In the genomic region with DNA sequence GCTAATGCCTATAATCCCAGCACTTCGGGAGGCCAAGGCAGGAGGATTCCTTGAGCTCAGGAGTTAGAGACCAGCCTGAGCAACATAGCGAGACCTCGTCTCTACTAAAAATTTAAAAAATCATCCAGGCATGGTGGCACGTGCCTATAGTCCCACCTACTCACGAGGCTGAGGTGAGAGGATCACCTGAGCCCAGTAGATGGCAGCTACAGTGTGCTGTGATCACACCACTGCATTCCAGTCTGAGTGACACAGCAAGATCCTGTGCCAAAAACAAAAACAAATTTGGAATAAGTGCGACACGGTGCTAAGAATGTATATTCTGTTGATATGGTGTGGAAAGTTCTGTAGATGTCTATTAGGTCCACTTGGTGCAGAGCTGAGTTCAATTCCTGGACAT, we compare ENCODE assay signal across 29 cellular contexts. TPM values are rescaled to one million over a fixed set of nuclear protein-coding genes. Genes with fewer than 3 reads are reported as not detected.
DNase-seq lines count a peak whose midpoint lies in the region; ATAC-seq, FAIRE-seq and TF ChIP-seq lines count a peak whose summit lies in the region.
"Had no signal": no experiment of that assay in that cellular context is flagged by ENCODE, and none has a peak within 500 bp of the region (broad histone marks: within the 10 kb centered on the region; RNA-seq: fewer than 3 reads in every experiment).

No MANE protein-coding gene starts in this region.

- 41% methylated on average over 7 of the region's 7 CpGs for WGBS in K562 (ENCODE audit: insufficient coverage, low coverage, missing lambda C conversion rate)

- TF ChIP-seq EP300 in Ishikawa (IDR thresholded peaks at IDR 0.05; ENCODE audit: borderline replicate concordance) (no peak), K562 (IDR thresholded peaks at IDR 0.05; ENCODE audit: low read length) (no peak)

- H3K27me3 ChIP-seq in K562 (ENCODE audit: control insufficient read depth in 2 of 2, insufficient read depth in 2 of 2, low read length in 2 of 2), result no peaks in the 10 kb centered on the region
- no peaks in the 10 kb centered on the region for H3K27me3 ChIP-seq in CD8-positive, alpha-beta memory T cell (ENCODE audit: insufficient read depth, low read length, poor library complexity, severe bottlenecking)
- H3K27me3 ChIP-seq: neutrophil, sigmoid colon, testis, uterus had no signal

- no peak overlapping the region for H3K4me2 ChIP-seq in K562 (ENCODE audit: insufficient read depth, low read length)

- H3K9me3 Mint-ChIP-seq in memory B cell, result no peaks in the 10 kb centered on the region
- no peaks in the 10 kb centered on the region for H3K9me3 Mint-ChIP-seq in CD8-positive, alpha-beta memory T cell
- H3K9me3 Mint-ChIP-seq: activated CD8-positive, alpha-beta T cell treated with anti-CD3 and anti-CD28 coated beads for 36 hours; stimulated activated memory B cell treated with anti-CD40 and anti-IgM and Interleukin-4, amounts not matched to agents 10 μg/mL and 1 μg/mL and 100 μg/mL, for 72 hours; T-helper 1 cell treated with Interleukin-12 subunit alpha and Interleukin-12 subunit beta and Interleukin-4 antibody, amounts not matched to agents 30 μg/mL and 1 μg/mL, for 36 hours had no signal

- POLR2A ChIA-PET in K562 (lab: Yijun Ruan, JAX), result interaction anchor here (0.6 to 2.7 kb wide), 3 partner anchors 11 to 12 kb away, joined by 4 to 10 read pairs (median 4); no protein-coding TSS in a partner anchor
- POLR2A ChIA-PET in CD8-positive, alpha-beta memory T cell (lab: Charles Lee), result no interaction called here

- ATAC-seq in K562 (peak; percentile 84), memory B cell (ENCODE audit: low read depth) (no peak)
- ATAC-seq: activated CD8-positive, alpha-beta T cell treated with anti-CD3 and anti-CD28 coated beads for 36 hours; stimulated activated memory B cell treated with anti-CD40 and anti-IgM and Interleukin-4, amounts not matched to agents 10 μg/mL and 1 μg/mL and 100 μg/mL, for 72 hours had no signal

- H3K9me3 ChIP-seq in K562 (replicated peaks; ENCODE audit: control insufficient read depth, insufficient read depth, low read depth, low read length), result no peaks in the 10 kb centered on the region
- H3K9me3 ChIP-seq in CD8-positive, alpha-beta memory T cell (ENCODE audit: low read length), result no peaks in the 10 kb centered on the region
- H3K9me3 ChIP-seq: neutrophil, sigmoid colon, testis, uterus had no signal

- no peak overlapping the region for H3K27ac ChIP-seq in K562 (ENCODE audit: extremely low read depth, low read depth, low read length)
- H3K27ac ChIP-seq in CD8-positive, alpha-beta memory T cell (ENCODE audit: low read depth, low read length), result no peak overlapping the region
- H3K27ac ChIP-seq: epithelial cell of prostate, neutrophil, sigmoid colon, testis, uterus had no signal

- peak overlapping the region; percentile 14 for H3K27ac Mint-ChIP-seq in memory B cell
- peak overlapping the region in 2 of 8 donors; percentile 1 to 75 for H3K27ac Mint-ChIP-seq in CD8-positive, alpha-beta memory T cell
- H3K27ac Mint-ChIP-seq: activated CD8-positive, alpha-beta T cell treated with anti-CD3 and anti-CD28 coated beads for 36 hours; brain; progenitor cell of endocrine pancreas; stimulated activated memory B cell treated with anti-CD40 and anti-IgM and Interleukin-4, amounts not matched to agents 10 μg/mL and 1 μg/mL and 100 μg/mL, for 72 hours; T-helper 1 cell treated with Interleukin-12 subunit alpha and Interleukin-12 subunit beta and Interleukin-4 antibody, amounts not matched to agents 30 μg/mL and 1 μg/mL, for 36 hours had no signal

- peaks cover 20% of the 10 kb centered on the region for H3K4me1 Mint-ChIP-seq in memory B cell
- H3K4me1 Mint-ChIP-seq in CD8-positive, alpha-beta memory T cell, result peaks cover 46 to 69% (median 64%) of the 10 kb centered on the region in 3 donors

- no peak overlapping the region for H3K4me3 ChIP-seq in K562
- no peak overlapping the region for H3K4me3 ChIP-seq in CD8-positive, alpha-beta memory T cell (ENCODE audit: low read length)
- H3K4me3 ChIP-seq: sigmoid colon, testis, uterus had no signal

- BruUV-seq in K562 (replicated peaks; lab: Mats Ljungman, UMichigan), result no TSS peak

- CTCF ChIA-PET in K562 (lab: Yijun Ruan, JAX; ENCODE audit: low intra/inter-chr PET ratio), result no interaction called here
- CTCF ChIA-PET in CD8-positive, alpha-beta memory T cell (lab: Charles Lee), result no interaction called here

- no peak overlapping the region for H3K9ac ChIP-seq in K562 (ENCODE audit: insufficient read depth in 1 of 2, low read depth in 2 of 2, low read length in 2 of 2)

- no peak for FAIRE-seq in K562 (lab: Jason Lieb, UNC)

- no peak overlapping the region for H3K4me3 Mint-ChIP-seq in memory B cell
- no peak overlapping the region for H3K4me3 Mint-ChIP-seq in CD8-positive, alpha-beta memory T cell
- H3K4me3 Mint-ChIP-seq: activated CD8-positive, alpha-beta T cell treated with anti-CD3 and anti-CD28 coated beads for 36 hours; brain; stimulated activated memory B cell treated with anti-CD40 and anti-IgM and Interleukin-4, amounts not matched to agents 10 μg/mL and 1 μg/mL and 100 μg/mL, for 72 hours; T-helper 1 cell treated with Interleukin-12 subunit alpha and Interleukin-12 subunit beta and Interleukin-4 antibody, amounts not matched to agents 30 μg/mL and 1 μg/mL, for 36 hours had no signal

- DNase-seq in ELF-1 (ENCODE audit: low read depth, low spot score) (peak; percentile 13), K562 (ENCODE audit: extremely low read depth in 1 of 4, low spot score in 3 of 4) (peak in 1 of 4 experiments; percentile 18), memory B cell (ENCODE audit: low spot score in 2 of 2) (no peak), hippocampal formation (lab: John Stamatoyannopoulos, UW) (no peak), CD1c-positive myeloid dendritic cell (ENCODE audit: extremely low spot score) (no peak)
- DNase-seq in CD8-positive, alpha-beta memory T cell, result no peak
- DNase-seq: activated CD4-positive, alpha-beta T cell treated with anti-CD3 and anti-CD28 coated beads for 1 hour; activated CD8-positive, alpha-beta T cell treated with anti-CD3 and anti-CD28 coated beads for 36 hours; C1 segment of cervical spinal cord; DMS 273 treated with DMSO at 0.1 percent for 48 hours; EL; glutamatergic neuron; H7; kidney glomerular epithelial cell; NCI-H1105; NCI-H2029; NCI-H2227 treated with DMSO at 0.1 percent for 48 hours; NCI-H69; sigmoid colon; stimulated activated CD4-positive, alpha-beta T cell treated with anti-CD3 and anti-CD28 coated beads, Interleukin-4, amount 100 ng/mL, for 4 hours; testis; uterus had no signal

- intact Hi-C loops in K562 (cut with micrococcal nuclease), result no loop called here

- H4K20me1 ChIP-seq in K562 (replicated peaks; ENCODE audit: control insufficient read depth, insufficient read depth, low read length), result 0 out of 2 replicates have a peak, but pooled peaks cover 6% of the 10 kb centered on the region

- peaks cover 11% of the 10 kb centered on the region for H3K36me3 Mint-ChIP-seq in memory B cell
- peaks cover 0 to 34% (median 3%) of the 10 kb centered on the region in 3 donors for H3K36me3 Mint-ChIP-seq in CD8-positive, alpha-beta memory T cell

- peaks cover 13% of the 10 kb centered on the region; the same call in 2 of the 3 replicates for H3K36me3 ChIP-seq in K562 (ENCODE audit: control insufficient read depth, insufficient read depth, low read length)
- H3K36me3 ChIP-seq in CD8-positive, alpha-beta memory T cell (ENCODE audit: insufficient read depth, low read length), result no peaks in the 10 kb centered on the region
- H3K36me3 ChIP-seq: sigmoid colon, uterus had no signal

- peak in 1 of 3 experiments; percentile 19; a peak in 1 of 6 replicates for TF ChIP-seq CTCF in K562 (IDR thresholded peaks at IDR 0.05 in 2 of 3, conservative IDR thresholded peaks at IDR 0.05 in 1 of 3; ENCODE audit: insufficient read depth in 2 of 3, low read depth in 1 of 3, low read length in 3 of 3)

- H3K27me3 Mint-ChIP-seq in memory B cell, result no peaks in the 10 kb centered on the region
- H3K27me3 Mint-ChIP-seq in CD8-positive, alpha-beta memory T cell, result no peaks in the 10 kb centered on the region
- H3K27me3 Mint-ChIP-seq: activated CD8-positive, alpha-beta T cell treated with anti-CD3 and anti-CD28 coated beads for 36 hours; brain; progenitor cell of endocrine pancreas; stimulated activated memory B cell treated with anti-CD40 and anti-IgM and Interleukin-4, amounts not matched to agents 10 μg/mL and 1 μg/mL and 100 μg/mL, for 72 hours had no signal

- H3K4me1 ChIP-seq in K562 (replicated peaks in 1 of 2; ENCODE audit: control insufficient read depth in 2 of 2, insufficient read depth in 2 of 2, low read length in 2 of 2), result peaks cover 0 to 7% of the 10 kb centered on the region in 2 experiments; a peak in 2 of 5 replicates
- peaks cover 10% of the 10 kb centered on the region for H3K4me1 ChIP-seq in CD8-positive, alpha-beta memory T cell (ENCODE audit: insufficient read depth, low read length)
- H3K4me1 ChIP-seq: testis, uterus had no signal

- peak; percentile 22; the same call in 1 of the 2 replicates for TF ChIP-seq RAD21 in Ishikawa (IDR thresholded peaks at IDR 0.05; ENCODE audit: low read depth)
- TF ChIP-seq RAD21 in K562 (CRISPR knock-in tag; conservative IDR thresholded peaks at IDR 0.05 in 1 of 2, IDR thresholded peaks at IDR 0.05 in 1 of 2), result no peak

- no peaks in the 10 kb centered on the region for H3K9me1 ChIP-seq in K562 (ENCODE audit: control insufficient read depth, insufficient read depth, low read length)

- in situ Hi-C loops in K562 (cut with MboI), result no loop called here

- H2AFZ ChIP-seq in K562 (ENCODE audit: low read depth, low read length), result no peak overlapping the region

- no peak for TF ChIP-seq POLR2A in K562 (conservative IDR thresholded peaks at IDR 0.05)

- peaks cover 56% of the 10 kb centered on the region for H3K79me2 ChIP-seq in K562 (ENCODE audit: control insufficient read depth, insufficient read depth, low read length)

RNA-seq across cellular contexts. Expression of gene USP33, which starts 15.1 kb away (rescaled TPM):
- 77.4 and 279 TPM in 2 replicates for total RNA-seq in K562 (2011; cell fraction: chromatin; rRNA removed; ENCODE audit: low replicate concordance)
- total RNA-seq in K562 (2011; cell fraction: nucleolus; rRNA removed), result 27.5 and 41.8 TPM in 2 replicates
- total RNA-seq in K562 (2011; cell fraction: nucleoplasm; rRNA removed), result 90.8 and 112 TPM in 2 replicates
- total RNA-seq in K562 (2014; rRNA removed) (41.6 and 44.7 TPM in 2 replicates), K562 (2014; rRNA removed; fragmentation: Illumina TruSeq; extraction: Trizol) (80.7 and 88.8 TPM in 2 replicates), K562 (2015; rRNA removed; fragmentation: Illumina TruSeq; extraction: Trizol) (68.8 and 71.1 TPM in 2 replicates), K562 (2021) (42.2 and 43.3 TPM in 2 replicates)
- polyA plus RNA-seq in K562 (2011; rRNA removed) (63.8 and 83.5 TPM in 2 replicates), K562 (2014; fragmentation: Illumina TruSeq; extraction: Trizol) (45.6 and 46.7 TPM in 2 replicates), K562 (2014; fragmentation: Nextera tagmentation; extraction: Ambion mirVana) (10 to 100 TPM; 22.4 to 24.1 TPM), K562 (2014; rRNA removed) (41.2 and 44.8 TPM in 2 replicates)
- polyA plus RNA-seq in K562 (2011; cell fraction: cytosol; rRNA removed), result 14.3 and 25.7 TPM in 2 replicates
- 49.7 and 68.5 TPM in 2 replicates for polyA plus RNA-seq in K562 (2011; cell fraction: nucleus; rRNA removed)
- 29.8 and 37.6 TPM in 2 replicates for polyA plus RNA-seq in K562 (2012)
- 78.7 and 92.4 TPM in 2 replicates for polyA minus RNA-seq in K562 (2011; rRNA and poly(A)+ RNA removed)
- 24.8 and 31.0 TPM in 2 replicates for polyA minus RNA-seq in K562 (2011; cell fraction: cytosol; rRNA and poly(A)+ RNA removed)
- 48.2 and 92.5 TPM in 2 replicates for polyA minus RNA-seq in K562 (2011; cell fraction: nucleus; rRNA and poly(A)+ RNA removed)
- 10 to 100 TPM; 41.8 to 43.1 TPM for total RNA-seq in CD8-positive, alpha-beta memory T cell
- polyA plus RNA-seq in CD8-positive, alpha-beta memory T cell, result 38.9 TPM

RNA-seq across cellular contexts. Expression of gene MIGA1, which starts 34.9 kb away (rescaled TPM):
- 9.2 and 21.8 TPM in 2 replicates for total RNA-seq in K562 (2011; cell fraction: chromatin; rRNA removed; ENCODE audit: low replicate concordance)
- 5.7 and 6.7 TPM in 2 replicates for total RNA-seq in K562 (2011; cell fraction: nucleolus; rRNA removed)
- 12.9 and 23.4 TPM in 2 replicates for total RNA-seq in K562 (2011; cell fraction: nucleoplasm; rRNA removed)
- 1.7 and 2.9 TPM in 2 replicates for total RNA-seq in K562 (2014; rRNA removed)
- 5.1 and 6.1 TPM in 2 replicates for total RNA-seq in K562 (2014; rRNA removed; fragmentation: Illumina TruSeq; extraction: Trizol)
- total RNA-seq in K562 (2015; rRNA removed; fragmentation: Illumina TruSeq; extraction: Trizol), result 4.5 and 5.0 TPM in 2 replicates
- total RNA-seq in K562 (2021), result 4.0 and 4.4 TPM in 2 replicates
- polyA plus RNA-seq in K562 (2011; rRNA removed), result 3.5 and 3.6 TPM in 2 replicates
- 0.60 and 1.3 TPM in 2 replicates for polyA plus RNA-seq in K562 (2011; cell fraction: cytosol; rRNA removed)
- polyA plus RNA-seq in K562 (2011; cell fraction: nucleus; rRNA removed), result 2.5 and 3.0 TPM in 2 replicates
- 1.7 and 2.4 TPM in 2 replicates for polyA plus RNA-seq in K562 (2012)
- 2.4 and 2.8 TPM in 2 replicates for polyA plus RNA-seq in K562 (2014; fragmentation: Illumina TruSeq; extraction: Trizol)
- 1 to 10 TPM; 1.6 to 1.8 TPM for polyA plus RNA-seq in K562 (2014; fragmentation: Nextera tagmentation; extraction: Ambion mirVana)
- 2.9 and 3.1 TPM in 2 replicates for polyA plus RNA-seq in K562 (2014; rRNA removed)
- 8.2 and 10.7 TPM in 2 replicates for polyA minus RNA-seq in K562 (2011; rRNA and poly(A)+ RNA removed)
- 1.8 and 3.1 TPM in 2 replicates for polyA minus RNA-seq in K562 (2011; cell fraction: cytosol; rRNA and poly(A)+ RNA removed)
- 5.7 and 9.3 TPM in 2 replicates for polyA minus RNA-seq in K562 (2011; cell fraction: nucleus; rRNA and poly(A)+ RNA removed)
- 10 to 100 TPM; 10.2 to 11.7 TPM for total RNA-seq in CD8-positive, alpha-beta memory T cell
- 6.9 TPM for polyA plus RNA-seq in CD8-positive, alpha-beta memory T cell
